In the genomic region with DNA sequence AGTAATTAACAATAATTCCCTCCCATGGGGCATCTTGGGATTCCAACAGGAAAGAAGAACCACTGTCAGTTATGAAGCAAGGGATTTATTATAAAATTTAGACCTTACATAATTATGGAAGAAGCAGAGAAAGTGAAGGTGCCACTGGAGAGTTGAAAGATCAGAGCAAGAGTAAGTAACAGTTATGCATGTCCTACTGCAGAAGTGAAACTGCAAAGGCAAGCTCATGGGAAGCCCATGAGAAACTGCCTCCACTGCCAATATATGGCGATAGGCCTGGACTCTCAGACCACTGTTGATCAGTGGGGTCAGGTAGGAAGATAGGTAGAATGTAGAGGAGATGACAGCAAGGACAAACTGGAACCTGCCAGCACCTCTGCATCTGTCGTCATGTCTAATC, we compare ENCODE assay signal across 17 cellular contexts.
"Had no signal": no experiment of that assay in that cellular context is flagged by ENCODE, and none has a peak within 500 bp of the region (broad histone marks: within the 10 kb centered on the region; RNA-seq: fewer than 3 reads in every experiment).

No MANE protein-coding gene starts in this region.

- H3K4me3 Mint-ChIP-seq: activated T-helper 1 cell treated with anti-CD3 and anti-CD28 coated beads, Interleukin-12 subunit alpha, Interleukin-12 subunit beta, Interleukin-2, Interleukin-4 antibody, amounts not matched to agents 30 ng/mL and 10 ng/mL and 1 ng/mL, durations not matched to agents 14 hours and 24 hours and 36 hours; naive thymus-derived CD8-positive, alpha-beta T cell; stimulated activated effector memory CD8-positive, alpha-beta T cell treated with anti-CD3 and anti-CD28 coated beads, Interleukin-12 subunit alpha, Interleukin-12 subunit beta, amount 100 ng/mL, for 72 hours had no signal

- H3K9me3 Mint-ChIP-seq: activated T-helper 1 cell treated with anti-CD3 and anti-CD28 coated beads, Interleukin-12 subunit alpha, Interleukin-12 subunit beta, Interleukin-2, Interleukin-4 antibody, amounts not matched to agents 30 ng/mL and 10 ng/mL and 1 ng/mL, durations not matched to agents 14 hours and 24 hours and 36 hours; naive thymus-derived CD8-positive, alpha-beta T cell; stimulated activated effector memory CD8-positive, alpha-beta T cell treated with anti-CD3 and anti-CD28 coated beads, Interleukin-12 subunit alpha, Interleukin-12 subunit beta, amount 100 ng/mL, for 72 hours had no signal

- H3K9me3 ChIP-seq: neutrophil had no signal

- H3K36me3 ChIP-seq: brain microvascular endothelial cell, neutrophil had no signal

- H3K27ac ChIP-seq: brain microvascular endothelial cell, neutrophil had no signal

- H3K27ac Mint-ChIP-seq: activated T-helper 1 cell treated with anti-CD3 and anti-CD28 coated beads, Interleukin-12 subunit alpha, Interleukin-12 subunit beta, Interleukin-2, Interleukin-4 antibody, amounts not matched to agents 30 ng/mL and 10 ng/mL and 1 ng/mL, durations not matched to agents 14 hours and 24 hours and 36 hours; naive thymus-derived CD8-positive, alpha-beta T cell; stimulated activated effector memory CD8-positive, alpha-beta T cell treated with anti-CD3 and anti-CD28 coated beads, Interleukin-12 subunit alpha, Interleukin-12 subunit beta, amount 100 ng/mL, for 72 hours had no signal

- ATAC-seq: activated CD4-positive, CD25-positive, alpha-beta regulatory T cell treated with anti-CD3 and anti-CD28 coated beads, Interleukin-2, amount 50 U/mL, for 24 hours; left ventricle myocardium superior; naive thymus-derived CD8-positive, alpha-beta T cell; stimulated activated effector memory CD8-positive, alpha-beta T cell treated with anti-CD3 and anti-CD28 coated beads, Interleukin-12 subunit alpha, Interleukin-12 subunit beta, amount 100 ng/mL, for 72 hours had no signal

- H3K36me3 Mint-ChIP-seq: naive thymus-derived CD8-positive, alpha-beta T cell; stimulated activated effector memory CD8-positive, alpha-beta T cell treated with anti-CD3 and anti-CD28 coated beads, Interleukin-12 subunit alpha, Interleukin-12 subunit beta, amount 100 ng/mL, for 72 hours had no signal

- H3K27me3 ChIP-seq: brain microvascular endothelial cell, neutrophil had no signal

- DNase-seq: activated CD4-positive, alpha-beta T cell treated with anti-CD3 and anti-CD28 coated beads, Interleukin-2, amount 50 U/mL, for 1 hour; activated naive CD4-positive, alpha-beta T cell treated with Interleukin-2 at 50 U/mL for 16 hours; anterior cingulate cortex; brain microvascular endothelial cell; cortex of kidney; effector CD8-positive, alpha-beta T cell; foreskin fibroblast; hypothalamus; left ventricle myocardium superior; mesenchymal stem cell; naive thymus-derived CD8-positive, alpha-beta T cell; stimulated activated CD4-positive, alpha-beta T cell treated with anti-CD3 and anti-CD28 coated beads, Interleukin-12 subunit alpha, Interleukin-12 subunit beta, amount 100 ng/mL, for 4 hours; stimulated activated CD4-positive, alpha-beta T cell treated with anti-CD3 and anti-CD28 coated beads, Interleukin-2, amount 100 ng/mL, for 24 hours had no signal
